8 cellular contexts compared by ENCODE assay signal in genomic region chr19:14149509-14149994, GRCh38. TPM values are rescaled to one million over a fixed set of nuclear protein-coding genes. Genes with fewer than 3 reads are reported as not detected.
DNase-seq lines count a peak whose midpoint lies in the region; ATAC-seq and TF ChIP-seq lines count a peak whose summit lies in the region.

No MANE protein-coding gene starts in this region.

- intact Hi-C loops in dorsolateral prefrontal cortex (cut with DNase I), result loop anchor here (5.0 kb wide), 3 partner anchors 48 to 198 kb away; no protein-coding TSS in a partner anchor

- no peaks in the 10 kb centered on the region for H3K9me3 ChIP-seq in mucosa of rectum (ENCODE audit: control insufficient read depth in 2 of 2, low read length in 2 of 2)
- H3K9me3 ChIP-seq in thymus (ENCODE audit: control insufficient read depth), result no peaks in the 10 kb centered on the region

- peak overlapping the region in 58 of 59 donors; percentile 33 to 92 (median 79) for H3K27ac ChIP-seq in dorsolateral prefrontal cortex
- peak overlapping the region; percentile 40 to 68 for H3K27ac ChIP-seq in mucosa of rectum (ENCODE audit: low read depth in 2 of 2, low read length in 2 of 2)
- H3K27ac ChIP-seq in thymus (ENCODE audit: low read depth), result peak overlapping the region; percentile 96

- WGBS in thymus, result 4% methylated on average over 21 of the region's 21 CpGs

- H3K36me3 ChIP-seq in mucosa of rectum (ENCODE audit: control insufficient read depth in 2 of 2, insufficient read depth in 2 of 2, low read length in 2 of 2) (peaks cover 5% of the 10 kb centered on the region in 2 donors), thymus (ENCODE audit: control insufficient read depth, insufficient read depth) (peaks cover 23% of the 10 kb centered on the region)

- peak in 13 of 56 donors; percentile 8 to 31 (median 17) for TF ChIP-seq CTCF in dorsolateral prefrontal cortex (IDR thresholded peaks at IDR 0.05 in 54 of 56, conservative IDR thresholded peaks at IDR 0.05 in 2 of 56; ENCODE audit: low read depth in 1 of 56, partially characterized antibody in 56 of 56)

- H3K4me3 ChIP-seq in dorsolateral prefrontal cortex (peak overlapping the region in 41 of 59 donors; percentile 0 to 53 (median 28)), mucosa of rectum (ENCODE audit: low read length in 2 of 2) (peak overlapping the region; percentile 0 to 26), thymus (ENCODE audit: low read length) (peak overlapping the region; percentile 45)

- ATAC-seq in GM18519 (IDR thresholded peaks at IDR 0.05; ENCODE audit: low FRiP score, unreplicated experiment) (no peak), GM18498 (IDR thresholded peaks at IDR 0.05; ENCODE audit: unreplicated experiment) (no peak)

- H3K4me1 ChIP-seq in mucosa of rectum (ENCODE audit: control insufficient read depth in 2 of 2, insufficient read depth in 2 of 2, low read length in 2 of 2), result peaks cover 18 to 19% of the 10 kb centered on the region in 2 donors
- peaks cover 21% of the 10 kb centered on the region for H3K4me1 ChIP-seq in thymus (ENCODE audit: control insufficient read depth, insufficient read depth, low read length)

- DNase-seq in CD1c-positive myeloid dendritic cell (ENCODE audit: extremely low spot score) (peak; percentile 19), dorsolateral prefrontal cortex (peak; percentile 63 to 79 (median 72)), glomerular visceral epithelial cell (ENCODE audit: extremely low spot score) (no peak)
- peak; percentile 27 to 49 for DNase-seq in activated CD4-positive, alpha-beta T cell treated with anti-CD3 and anti-CD28 coated beads for 4 hours

- H3K27me3 ChIP-seq in dorsolateral prefrontal cortex, result no peaks in the 10 kb centered on the region
- H3K27me3 ChIP-seq in mucosa of rectum (ENCODE audit: control insufficient read depth in 2 of 2, insufficient read depth in 2 of 2, low read length in 2 of 2), result no peaks in the 10 kb centered on the region
- no peaks in the 10 kb centered on the region for H3K27me3 ChIP-seq in thymus (ENCODE audit: control insufficient read depth, insufficient read depth)

- H3K9ac ChIP-seq in mucosa of rectum (ENCODE audit: low read depth in 1 of 2, low read length in 2 of 2), result peak overlapping the region; percentile 32 to 41

RNA-seq across cellular contexts. Expression of gene ASF1B, which starts 13.2 kb away (rescaled TPM):
- total RNA-seq in dorsolateral prefrontal cortex, result 1 to 10 TPM in 13 of 120 experiments, under 1 TPM in 42, not detected in 65; 0.22 to 2.4 (median 0.63) TPM
- 2.9 TPM for polyA plus RNA-seq in thymus

RNA-seq across cellular contexts. Expression of gene PRKACA, which starts 32.0 kb away (rescaled TPM):
- 100 to 1,000 TPM in 118 of 120 experiments, 10 to 100 TPM in 2; 87.9 to 222 (median 163) TPM for total RNA-seq in dorsolateral prefrontal cortex
- 36.8 TPM for polyA plus RNA-seq in thymus

RNA-seq across cellular contexts. Expression of gene ADGRL1, which starts 56.4 kb away (rescaled TPM):
- 100 to 1,000 TPM in 119 of 120 experiments, 10 to 100 TPM in 1; 90.1 to 295 (median 174) TPM for total RNA-seq in dorsolateral prefrontal cortex
- polyA plus RNA-seq in thymus, result 8.4 TPM

RNA-seq across cellular contexts. Expression of gene SAMD1, which starts 59.0 kb away (rescaled TPM):
- total RNA-seq in dorsolateral prefrontal cortex, result 100 to 1,000 TPM in 1 of 120 experiments, 10 to 100 TPM in 119; 30.2 to 108 (median 43.1) TPM
- polyA plus RNA-seq in thymus, result 43.6 TPM
